ENCODE assay signal across 1 cellular context in genomic region chr11:104222464-104222863, GRCh38.
TF ChIP-seq lines count a peak whose summit lies in the region.

No MANE protein-coding gene starts in this region.

TF ChIP-seq in HCT116, 20 proteins besides CTCF, POLR2A, EP300 and RAD21 (continued from another document):
- no peak for TF ChIP-seq SRF (IDR thresholded peaks at IDR 0.05; ENCODE audit: low read depth)
- no peak for TF ChIP-seq ELF1 (IDR thresholded peaks at IDR 0.05; ENCODE audit: borderline replicate concordance, low read depth)
- TF ChIP-seq EZH2phosphoT487 (IDR thresholded peaks at IDR 0.05; ENCODE audit: borderline replicate concordance), result no peak
- TF ChIP-seq POLR2AphosphoS5 (IDR thresholded peaks at IDR 0.05; ENCODE audit: low read depth, low read length), result no peak
- no peak for TF ChIP-seq FOSL1 (IDR thresholded peaks at IDR 0.05; ENCODE audit: low read depth)
- TF ChIP-seq, protein P1, sequence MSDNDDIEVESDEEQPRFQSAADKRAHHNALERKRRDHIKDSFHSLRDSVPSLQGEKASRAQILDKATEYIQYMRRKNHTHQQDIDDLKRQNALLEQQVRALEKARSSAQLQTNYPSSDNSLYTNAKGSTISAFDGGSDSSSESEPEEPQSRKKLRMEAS (IDR thresholded peaks at IDR 0.05), result no peak
- no peak for TF ChIP-seq CBX3 (IDR thresholded peaks at IDR 0.05; ENCODE audit: low read depth)
TF ChIP-seq in HCT116: peak in this region for 0.
